ENCODE assay signal across 8 cellular contexts in the genomic region with DNA sequence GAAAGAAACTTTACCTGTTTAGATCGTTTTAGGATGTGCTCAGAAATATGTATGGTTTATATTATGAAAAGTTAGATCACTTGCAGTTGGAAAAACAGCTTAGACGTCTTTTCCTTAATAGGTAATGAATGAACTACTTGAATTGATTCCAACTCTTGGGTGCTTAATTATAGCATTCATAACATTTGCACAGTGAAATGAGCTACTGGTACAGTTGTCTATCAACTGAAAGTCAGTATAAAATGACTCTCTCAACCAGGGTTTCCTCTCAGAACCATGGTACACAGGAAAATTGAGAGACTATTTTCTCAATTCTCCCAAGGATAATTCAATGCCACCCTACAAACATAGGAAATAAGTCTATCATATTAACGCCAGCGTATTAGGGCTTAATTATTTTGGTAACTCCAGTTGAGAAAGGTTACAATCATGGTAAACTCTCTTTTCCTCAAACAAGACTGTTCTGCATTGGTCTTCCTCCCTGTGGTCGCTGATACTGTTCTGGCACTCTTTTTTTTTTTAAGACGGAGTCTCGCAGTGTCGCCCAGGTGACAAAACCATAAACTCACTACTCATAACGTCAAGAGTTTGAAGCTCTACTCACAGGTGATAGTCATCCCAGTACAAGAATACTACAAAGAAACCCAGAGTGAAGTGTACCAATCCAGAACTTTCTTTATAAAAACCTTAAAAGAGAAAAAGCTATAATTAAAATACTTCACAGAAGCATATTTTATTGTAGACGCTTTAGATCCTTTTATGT. TPM values are rescaled to one million over a fixed set of nuclear protein-coding genes. Genes with fewer than 3 reads are reported as not detected.
A peak's percentile ranks its signal among the peaks of the same experiment; 100 is the strongest.
DNase-seq lines count a peak whose midpoint lies in the region; ATAC-seq and TF ChIP-seq lines count a peak whose summit lies in the region.

No MANE protein-coding gene starts in this region.

- H3K27ac ChIP-seq in BLaER1 (peak overlapping the region; percentile 75; the same call in 1 of the 2 replicates), RWPE2 (ENCODE audit: poor library complexity, severe bottlenecking) (peak overlapping the region; percentile 92)

- TF ChIP-seq CTCF in RWPE2 (IDR thresholded peaks at IDR 0.05; ENCODE audit: poor library complexity, severe bottlenecking) = no peak

- ATAC-seq in GM18502 (IDR thresholded peaks at IDR 0.05; ENCODE audit: poor library complexity, unreplicated experiment) (peak; percentile 67), HG03159 (IDR thresholded peaks at IDR 0.05; ENCODE audit: unreplicated experiment) (peak; percentile 52), RWPE2 (ENCODE audit: low read depth) (no peak), left cardiac atrium (no peak)

- H4K20me1 ChIP-seq in BLaER1 = peaks cover 6% of the 10 kb centered on the region; the same call in 1 of the 2 replicates

- H3K4me1 ChIP-seq in BLaER1 = peaks cover 36% of the 10 kb centered on the region
- peaks cover 53% of the 10 kb centered on the region for H3K4me1 ChIP-seq in RWPE2 (ENCODE audit: insufficient read depth, poor library complexity, severe bottlenecking)

- DNase-seq in RWPE2 (ENCODE audit: low spot score) = no peak
- DNase-seq in glomerular visceral epithelial cell (ENCODE audit: extremely low spot score) = peak; percentile 51
- DNase-seq in GM19238 (ENCODE audit: insufficient read length, low spot score) = no peak
- no peak for DNase-seq in activated CD8-positive, alpha-beta memory T cell treated with anti-CD3 and anti-CD28 coated beads for 24 hours
- DNase-seq in left cardiac atrium = no peak

- H3K9me3 ChIP-seq in BLaER1 (peaks cover 8% of the 10 kb centered on the region; the same call in 1 of the 2 replicates), RWPE2 (ENCODE audit: severe bottlenecking) (peaks cover 4% of the 10 kb centered on the region)

- H3K4me3 ChIP-seq in BLaER1 (peak overlapping the region; percentile 85), RWPE2 (ENCODE audit: severe bottlenecking) (peak overlapping the region; percentile 79)

- intact Hi-C loops in left cardiac atrium (cut with DNase I) = no loop called here

- H3K4me2 ChIP-seq in BLaER1 = peak overlapping the region; percentile 83

- H3K36me3 ChIP-seq in BLaER1 (peaks cover 16% of the 10 kb centered on the region; the same call in 1 of the 2 replicates), RWPE2 (ENCODE audit: low read depth) (peaks cover 46% of the 10 kb centered on the region)

- H3K9ac ChIP-seq in BLaER1 = peak overlapping the region; percentile 83; the same call in 1 of the 2 replicates

- H3K27me3 ChIP-seq in BLaER1 = no peaks in the 10 kb centered on the region
- no peaks in the 10 kb centered on the region for H3K27me3 ChIP-seq in RWPE2 (ENCODE audit: insufficient read depth, poor library complexity, severe bottlenecking)

RNA-seq across cellular contexts. Expression of gene ANLN, which starts 2.0 kb away (rescaled TPM):
- total RNA-seq in left cardiac atrium = 1 to 10 TPM; 1.8 to 3.8 TPM

Comparison
In these comparisons a context has a peak if more than half of its experiments do, and no peak if none do; other contexts are left out.
1. ATAC-seq: peak in GM18502 (single experiment) and HG03159 (single experiment); none in RWPE2 (single experiment) and left cardiac atrium (0 of 2).